ENCODE assay signal across 14 cellular contexts in genomic region chr12:106750524-106750923, GRCh38. TPM values are rescaled to one million over a fixed set of nuclear protein-coding genes. Genes with fewer than 3 reads are reported as not detected.
DNase-seq lines count a peak whose midpoint lies in the region; ATAC-seq and TF ChIP-seq lines count a peak whose summit lies in the region.
"Had no signal": no experiment of that assay in that cellular context is flagged by ENCODE, and none has a peak within 500 bp of the region (broad histone marks: within the 10 kb centered on the region; RNA-seq: fewer than 3 reads in every experiment).

No MANE protein-coding gene starts in this region.

- no peak overlapping the region for H3K4me3 ChIP-seq in spleen

- H3K9me3 ChIP-seq in spleen, result no peaks in the 10 kb centered on the region

- no peak for TF ChIP-seq CTCF in spleen (IDR thresholded peaks at IDR 0.05 in 8 of 11, conservative IDR thresholded peaks at IDR 0.05 in 3 of 11)

- no peaks in the 10 kb centered on the region for H3K36me3 Mint-ChIP-seq in activated T-cell treated with anti-CD3 and anti-CD28 coated beads, Interleukin-2, amount 50 U/mL, for 72 hours (ENCODE audit: insufficient read depth in 2 of 2)
- H3K36me3 Mint-ChIP-seq in natural killer cell treated with Interleukin-12 subunit alpha and Interleukin-12 subunit beta and Interleukin-15 and Interleukin-18, amount 100 ng/mL, for 72 hours, result no peaks in the 10 kb centered on the region
- H3K36me3 Mint-ChIP-seq: CD14-positive monocyte had no signal

- no peaks in the 10 kb centered on the region for H3K27me3 Mint-ChIP-seq in activated T-cell treated with anti-CD3 and anti-CD28 coated beads, Interleukin-2, amount 50 U/mL, for 72 hours (ENCODE audit: low read depth)
- H3K27me3 Mint-ChIP-seq in natural killer cell treated with Interleukin-12 subunit alpha and Interleukin-12 subunit beta and Interleukin-15 and Interleukin-18, amount 100 ng/mL, for 72 hours, result no peaks in the 10 kb centered on the region

- WGBS in spleen, 5 donors, result 76 to 95% (median 84%) methylated on average over 3 of the region's 3 CpGs

- no peak overlapping the region for H3K4me3 Mint-ChIP-seq in activated T-cell treated with anti-CD3 and anti-CD28 coated beads, Interleukin-2, amount 50 U/mL, for 72 hours
- peak overlapping the region; percentile 6 for H3K4me3 Mint-ChIP-seq in natural killer cell treated with Interleukin-12 subunit alpha and Interleukin-12 subunit beta and Interleukin-15 and Interleukin-18, amount 100 ng/mL, for 72 hours
- H3K4me3 Mint-ChIP-seq: CD14-positive monocyte, HFFc6 had no signal

- peak overlapping the region; percentile 62 for H3K27ac Mint-ChIP-seq in activated T-cell treated with anti-CD3 and anti-CD28 coated beads, Interleukin-2, amount 50 U/mL, for 72 hours
- peak overlapping the region; percentile 28 to 43 for H3K27ac Mint-ChIP-seq in natural killer cell treated with Interleukin-12 subunit alpha and Interleukin-12 subunit beta and Interleukin-15 and Interleukin-18, amount 100 ng/mL, for 72 hours
- H3K27ac Mint-ChIP-seq: HFFc6 had no signal

- peaks cover 0 to 1% of the 10 kb centered on the region in 2 donors for H3K9me3 Mint-ChIP-seq in activated T-cell treated with anti-CD3 and anti-CD28 coated beads, Interleukin-2, amount 50 U/mL, for 72 hours
- no peaks in the 10 kb centered on the region for H3K9me3 Mint-ChIP-seq in natural killer cell treated with Interleukin-12 subunit alpha and Interleukin-12 subunit beta and Interleukin-15 and Interleukin-18, amount 100 ng/mL, for 72 hours
- H3K9me3 Mint-ChIP-seq: HFFc6 had no signal

- no peaks in the 10 kb centered on the region for H3K36me3 ChIP-seq in spleen

- H3K27ac ChIP-seq in spleen, result no peak overlapping the region
- H3K27ac ChIP-seq: 22Rv1 had no signal

- intact Hi-C loops in spleen (cut with DNase I; ENCODE audit: low total_unique reads), result no loop called here

- no peak for TF ChIP-seq POLR2A in spleen (IDR thresholded peaks at IDR 0.05)

- ATAC-seq in activated T-cell treated with anti-CD3 and anti-CD28 coated beads, Interleukin-2, amount 50 U/mL, for 72 hours (replicated peaks in 1 of 2), result no peak
- ATAC-seq in natural killer cell treated with Interleukin-12 subunit alpha and Interleukin-12 subunit beta and Interleukin-15 and Interleukin-18, amount 100 ng/mL, for 72 hours, result peak; percentile 49 to 81

- peaks cover 0 to 25% (median 9%) of the 10 kb centered on the region in 6 donors for H3K4me1 ChIP-seq in spleen

- H3K4me1 Mint-ChIP-seq in activated T-cell treated with anti-CD3 and anti-CD28 coated beads, Interleukin-2, amount 50 U/mL, for 72 hours (ENCODE audit: low read depth), result peaks cover 46% of the 10 kb centered on the region
- peaks cover 19 to 22% of the 10 kb centered on the region in 2 donors for H3K4me1 Mint-ChIP-seq in natural killer cell treated with Interleukin-12 subunit alpha and Interleukin-12 subunit beta and Interleukin-15 and Interleukin-18, amount 100 ng/mL, for 72 hours (ENCODE audit: low read depth in 2 of 2)
- H3K4me1 Mint-ChIP-seq: CD14-positive monocyte had no signal

- peak; percentile 12 for DNase-seq in NK-92 treated with Interleukin-12 subunit alpha and Interleukin-12 subunit beta, amount 100 ng/mL, for 24 hours (lab: John Stamatoyannopoulos, UW)
- DNase-seq in NK-92 (lab: John Stamatoyannopoulos, UW; ENCODE audit: unreplicated experiment) (no peak), activated T-cell treated with anti-CD3 and anti-CD28 coated beads for 4 hours (no peak), SK-N-DZ (ENCODE audit: low spot score) (no peak), spleen (no peak)
- DNase-seq in activated T-cell treated with anti-CD3 and anti-CD28 coated beads, Interleukin-2, amount 50 U/mL, for 72 hours, result peak in 1 of 2 donors; percentile 5
- DNase-seq in central memory CD4-positive, alpha-beta T cell, result peak; percentile 19
- DNase-seq in natural killer cell treated with Interleukin-12 subunit alpha and Interleukin-12 subunit beta and Interleukin-15 and Interleukin-18, amount 100 ng/mL, for 72 hours (ENCODE audit: low spot score), result no peak
- DNase-seq: DMS53, GF-D8, HCEC 1CT, HFFc6 had no signal

- H3K27me3 ChIP-seq in spleen (replicated peaks in 1 of 7), result no peaks in the 10 kb centered on the region

RNA-seq across cellular contexts. Expression of gene RIC8B, which starts 24.0 kb away (rescaled TPM):
- total RNA-seq in activated T-cell treated with anti-CD3 and anti-CD28 coated beads, Interleukin-2, amount 50 U/mL, for 72 hours, result 10 to 100 TPM; 11.8 to 15.2 TPM
- total RNA-seq in natural killer cell treated with Interleukin-12 subunit alpha and Interleukin-12 subunit beta and Interleukin-15 and Interleukin-18, amount 100 ng/mL, for 72 hours, result 10 to 100 TPM; 15.8 to 18.2 TPM
- polyA plus RNA-seq in SK-N-DZ (2014; cell fraction: cytosol; rRNA removed), result 10.5 and 17.1 TPM in 2 replicates
- polyA plus RNA-seq in SK-N-DZ (2014; cell fraction: nucleus; rRNA removed), result 21.4 and 21.7 TPM in 2 replicates
- 10 to 100 TPM in 6 of 7 donors, 1 to 10 TPM in 1; 7.9 to 21.3 (median 17.9) TPM for total RNA-seq in spleen
- polyA plus RNA-seq in spleen, result 1 to 10 TPM; 1.9 to 3.9 (median 2.4) TPM

Comparison
In these comparisons a context has a peak if more than half of its experiments do, and no peak if none do; other contexts are left out.
1. DNase-seq: peak in NK-92 treated with Interleukin-12 subunit alpha and Interleukin-12 subunit beta, amount 100 ng/mL, for 24 hours (single experiment) and central memory CD4-positive, alpha-beta T cell (single experiment); none in NK-92 (single experiment), activated T-cell treated with anti-CD3 and anti-CD28 coated beads for 4 hours (single experiment), natural killer cell treated with Interleukin-12 subunit alpha and Interleukin-12 subunit beta and Interleukin-15 and Interleukin-18, amount 100 ng/mL, for 72 hours (single experiment), SK-N-DZ (single experiment) and spleen (single experiment).
2. ATAC-seq: peak in natural killer cell treated with Interleukin-12 subunit alpha and Interleukin-12 subunit beta and Interleukin-15 and Interleukin-18, amount 100 ng/mL, for 72 hours (2 of 2); none in activated T-cell treated with anti-CD3 and anti-CD28 coated beads, Interleukin-2, amount 50 U/mL, for 72 hours (0 of 2).